ENCODE assay signal across 22 cellular contexts in genomic region chr19:46972301-46972700, GRCh38. TPM values are rescaled to one million over a fixed set of nuclear protein-coding genes. Genes with fewer than 3 reads are reported as not detected.
A peak's percentile ranks its signal among the peaks of the same experiment; 100 is the strongest.
DNase-seq lines count a peak whose midpoint lies in the region; ATAC-seq and TF ChIP-seq lines count a peak whose summit lies in the region.
"Had no signal": no experiment of that assay in that cellular context is flagged by ENCODE, and none has a peak within 500 bp of the region (broad histone marks: within the 10 kb centered on the region; RNA-seq: fewer than 3 reads in every experiment).

No MANE protein-coding gene starts in this region.

- H3K36me3 ChIP-seq in IMR-90 (ENCODE audit: control insufficient read depth, insufficient read depth, low read length) = peaks cover 6% of the 10 kb centered on the region; the same call in 1 of the 2 replicates
- no peaks in the 10 kb centered on the region for H3K36me3 ChIP-seq in psoas muscle (ENCODE audit: insufficient read depth in 1 of 2, low read depth in 1 of 2)
- peaks cover 11% of the 10 kb centered on the region for H3K36me3 ChIP-seq in lower lobe of right lung

- no peak overlapping the region for H2AK9ac ChIP-seq in IMR-90 (replicated peaks; ENCODE audit: low read depth, low read length, poor library complexity)

- in situ Hi-C loops in IMR-90 (cut with MboI; ENCODE audit: low sequenced_read_pairs) = no loop called here

- H2BK20ac ChIP-seq in IMR-90 (ENCODE audit: low read depth, low read length) = 0 out of 2 replicates have a peak overlapping the region, but pooled peaks have one; percentile 49

- no peak overlapping the region for H4K91ac ChIP-seq in IMR-90 (ENCODE audit: insufficient read depth, low read depth, low read length)

- no peak for TF ChIP-seq CTCF in IMR-90 (conservative IDR thresholded peaks at IDR 0.05; ENCODE audit: low read depth, low read length)
- no peak for TF ChIP-seq CTCF in fibroblast of mammary gland (conservative IDR thresholded peaks at IDR 0.05; ENCODE audit: control insufficient read depth, insufficient read depth, low read depth, low read length)
- no peak for TF ChIP-seq CTCF in psoas muscle (IDR thresholded peaks at IDR 0.05)
- no peak for TF ChIP-seq CTCF in lower lobe of right lung (IDR thresholded peaks at IDR 0.05)

- no peak overlapping the region for H3K9ac ChIP-seq in IMR-90 (ENCODE audit: low read depth, low read length)

- H3K4me3 ChIP-seq in IMR-90 (ENCODE audit: insufficient read depth, low read depth, low read length) (no peak overlapping the region), fibroblast of mammary gland (ENCODE audit: control insufficient read depth, low read depth, low read length) (no peak overlapping the region), psoas muscle (no peak overlapping the region), lower lobe of right lung (no peak overlapping the region)

- no peak overlapping the region for H3K18ac ChIP-seq in IMR-90 (ENCODE audit: low read depth, low read length)

- no peak overlapping the region for H3K27ac ChIP-seq in IMR-90 (ENCODE audit: insufficient read depth, low read length)
- H3K27ac ChIP-seq in psoas muscle = peak overlapping the region; percentile 91
- H3K27ac ChIP-seq in lower lobe of right lung = no peak overlapping the region
- H3K27ac ChIP-seq: foreskin keratinocyte had no signal

- no peak overlapping the region for H3K14ac ChIP-seq in IMR-90 (replicated peaks; ENCODE audit: low read depth, low read length)

- POLR2A ChIA-PET in IMR-90 (lab: Charles Lee; ENCODE audit: unreplicated experiment) = interaction anchor here (0.6 kb wide), 1 partner anchor 1515 kb away, joined by 3 read pairs; no protein-coding TSS in a partner anchor

- no peak for TF ChIP-seq POLR2A in IMR-90 (IDR thresholded peaks at IDR 0.05; ENCODE audit: low read depth, low read length)

- no peak overlapping the region for H2BK15ac ChIP-seq in IMR-90 (ENCODE audit: low read depth, low read length)

- H3K9me3 ChIP-seq in IMR-90 (ENCODE audit: control insufficient read depth, insufficient read depth, low read length) (no peaks in the 10 kb centered on the region), psoas muscle (no peaks in the 10 kb centered on the region), lower lobe of right lung (no peaks in the 10 kb centered on the region)

- no peaks in the 10 kb centered on the region for H3K9me3 Mint-ChIP-seq in natural killer cell treated with Interleukin-12 subunit alpha and Interleukin-12 subunit beta and Interleukin-15 and Interleukin-18, amount 100 ng/mL, for 72 hours
- H3K9me3 Mint-ChIP-seq: activated T-cell treated with anti-CD3 and anti-CD28 coated beads, Interleukin-2, amount 50 U/mL, for 24 hours; CD8-positive, alpha-beta memory T cell; type B pancreatic cell had no signal

- no peak for TF ChIP-seq RAD21 in IMR-90 (IDR thresholded peaks at IDR 0.05; ENCODE audit: low read length)

- DNase-seq in AG08395 (ENCODE audit: low spot score) (peak; percentile 61), IMR-90 (no peak), fibroblast of mammary gland (ENCODE audit: low read depth) (peak; percentile 41), psoas muscle (peak; percentile 52 to 68), lower lobe of right lung (no peak)
- no peak for DNase-seq in activated CD4-positive, CD25-positive, alpha-beta regulatory T cell treated with anti-CD3 and anti-CD28 coated beads, Interleukin-2, amount 50 U/mL, for 72 hours
- no peak for DNase-seq in natural killer cell treated with Interleukin-12 subunit alpha and Interleukin-12 subunit beta and Interleukin-15 and Interleukin-18, amount 100 ng/mL, for 72 hours (ENCODE audit: low spot score)
- DNase-seq: activated CD4-positive, alpha-beta T cell treated with anti-CD3 and anti-CD28 coated beads, Interleukin-2, amount 50 U/mL, for 4 hours; activated naive CD4-positive, alpha-beta T cell treated with anti-CD3 and anti-CD28 coated beads, Interleukin-2, amount 50 U/mL, for 16 hours; activated T-cell treated with anti-CD3 and anti-CD28 coated beads, Interleukin-2, amount 50 U/mL, for 24 hours; brain microvascular endothelial cell; CD8-positive, alpha-beta memory T cell; DND-41; effector CD4-positive, alpha-beta T cell; foreskin keratinocyte; Karpas-422; NCI-H2171; stimulated activated naive CD4-positive, alpha-beta T cell had no signal

- intact Hi-C loops in IMR-90 (cut with micrococcal nuclease) (no loop called here), psoas muscle (cut with DNase I) (no loop called here), lower lobe of right lung (cut with DNase I) (no loop called here)

- H3K4me1 Mint-ChIP-seq in natural killer cell treated with Interleukin-12 subunit alpha and Interleukin-12 subunit beta and Interleukin-15 and Interleukin-18, amount 100 ng/mL, for 72 hours (ENCODE audit: low read depth in 2 of 2) = peaks cover 32 to 38% of the 10 kb centered on the region in 2 donors

- H3K56ac ChIP-seq in IMR-90 (ENCODE audit: extremely low read depth, insufficient read depth, low read length) = no peak overlapping the region

- 0 out of 2 replicates have a peak overlapping the region, but pooled peaks have one; percentile 60 for H3K4ac ChIP-seq in IMR-90 (ENCODE audit: low read depth, low read length)

- no CpG with 5 or more reads among the region's 8 CpGs for WGBS in IMR-90 (ENCODE audit: extremely low coverage in 2 of 2, insufficient read length in 1 of 2), 2 experiments
- 52 to 71% (median 58%) methylated on average over 8 of the region's 8 CpGs for WGBS in psoas muscle, 3 donors

- H4K5ac ChIP-seq in IMR-90 (ENCODE audit: low read depth, low read length) = no peak overlapping the region

- no peak overlapping the region for H2AFZ ChIP-seq in IMR-90 (replicated peaks; ENCODE audit: low read length, poor library complexity)

- CTCF ChIA-PET in IMR-90 (lab: Yijun Ruan, JAX) = no interaction called here

- no peak overlapping the region; a peak in 1 of 4 replicates for H4K8ac ChIP-seq in IMR-90 (ENCODE audit: low read depth in 2 of 2, low read length in 2 of 2)

- H3K36me3 Mint-ChIP-seq in natural killer cell treated with Interleukin-12 subunit alpha and Interleukin-12 subunit beta and Interleukin-15 and Interleukin-18, amount 100 ng/mL, for 72 hours = no peaks in the 10 kb centered on the region

- BruUV-seq in IMR-90 (replicated peaks; lab: Mats Ljungman, UMichigan) = no TSS peak

- peaks cover 24% of the 10 kb centered on the region for H4K20me1 ChIP-seq in IMR-90 (ENCODE audit: insufficient read depth, low read length)

- no peaks in the 10 kb centered on the region for H3K27me3 Mint-ChIP-seq in natural killer cell treated with Interleukin-12 subunit alpha and Interleukin-12 subunit beta and Interleukin-15 and Interleukin-18, amount 100 ng/mL, for 72 hours
- H3K27me3 Mint-ChIP-seq: activated T-cell treated with anti-CD3 and anti-CD28 coated beads, Interleukin-2, amount 50 U/mL, for 24 hours; CD8-positive, alpha-beta memory T cell; type B pancreatic cell had no signal

- peak overlapping the region; percentile 62; the same call in 1 of the 2 replicates for H2BK120ac ChIP-seq in IMR-90 (ENCODE audit: low read depth, low read length)

- H3K23ac ChIP-seq in IMR-90 (ENCODE audit: low read depth, low read length) = no peak overlapping the region; the same call in 1 of the 2 replicates

- H3K27me3 ChIP-seq in IMR-90 (ENCODE audit: control insufficient read depth, insufficient read depth, low read length) (no peaks in the 10 kb centered on the region), psoas muscle (ENCODE audit: insufficient read depth in 3 of 3, low read length in 2 of 3) (no peaks in the 10 kb centered on the region), lower lobe of right lung (ENCODE audit: low read depth) (no peaks in the 10 kb centered on the region)
- H3K27me3 ChIP-seq: brain microvascular endothelial cell, foreskin keratinocyte had no signal

- H2BK5ac ChIP-seq in IMR-90 (ENCODE audit: low read depth, low read length, poor library complexity, severe bottlenecking) = no peak overlapping the region

- H3K27ac Mint-ChIP-seq in natural killer cell treated with Interleukin-12 subunit alpha and Interleukin-12 subunit beta and Interleukin-15 and Interleukin-18, amount 100 ng/mL, for 72 hours = no peak overlapping the region
- H3K27ac Mint-ChIP-seq: activated T-cell treated with anti-CD3 and anti-CD28 coated beads, Interleukin-2, amount 50 U/mL, for 24 hours; CD8-positive, alpha-beta memory T cell; type B pancreatic cell had no signal

- peaks cover 27 to 79% of the 10 kb centered on the region in 2 experiments for H3K79me1 ChIP-seq in IMR-90 (ENCODE audit: low read depth in 1 of 2, low read length in 2 of 2)

- H3K4me3 Mint-ChIP-seq in natural killer cell treated with Interleukin-12 subunit alpha and Interleukin-12 subunit beta and Interleukin-15 and Interleukin-18, amount 100 ng/mL, for 72 hours = no peak overlapping the region
- H3K4me3 Mint-ChIP-seq: activated T-cell treated with anti-CD3 and anti-CD28 coated beads, Interleukin-2, amount 50 U/mL, for 24 hours; type B pancreatic cell had no signal

- H3K4me1 ChIP-seq in IMR-90 (ENCODE audit: control insufficient read depth, insufficient read depth, low read length) (peaks cover 27% of the 10 kb centered on the region), psoas muscle (peaks cover 78% of the 10 kb centered on the region), lower lobe of right lung (peaks cover 37% of the 10 kb centered on the region)

- dilution Hi-C loops in IMR-90 (cut with HindIII; ENCODE audit: low sequenced_read_pairs, unreplicated experiment) = no loop called here

- H3K9me1 ChIP-seq in IMR-90 (ENCODE audit: insufficient read depth, low read length) = peaks cover 34% of the 10 kb centered on the region

- H2AK5ac ChIP-seq in IMR-90 (ENCODE audit: low read depth, low read length) = peak overlapping the region; percentile 1; the same call in 1 of the 2 replicates

- no peak overlapping the region for H3K4me2 ChIP-seq in IMR-90 (ENCODE audit: low read depth, low read length)

- no peak for ATAC-seq in IMR-90 (ENCODE audit: low read depth)
- ATAC-seq in psoas muscle = peak in 2 of 4 donors; percentile 14 to 28
- ATAC-seq in lower lobe of right lung = no peak
- no peak for ATAC-seq in GM19397 (IDR thresholded peaks at IDR 0.05; ENCODE audit: unreplicated experiment)
- no peak for ATAC-seq in natural killer cell treated with Interleukin-12 subunit alpha and Interleukin-12 subunit beta and Interleukin-15 and Interleukin-18, amount 100 ng/mL, for 72 hours
- ATAC-seq: foreskin keratinocyte, HCT116 had no signal

TF ChIP-seq in IMR-90, 13 proteins besides CTCF, POLR2A, EP300 and RAD21 (continues in another document):
- no peak for TF ChIP-seq FOS (IDR thresholded peaks at IDR 0.05; ENCODE audit: low read depth, low read length)

RNA-seq across cellular contexts. Expression of gene NPAS1, which starts 47.3 kb away (rescaled TPM):
- total RNA-seq in IMR-90 (2012; rRNA removed) (0.36 and 0.56 TPM in 2 replicates), psoas muscle (under 1 TPM in 2 of 4 donors, not detected in 2; 0.18 to 0.23 TPM), lower lobe of right lung (1.8 TPM)
- polyA plus RNA-seq in IMR-90 (2012; rRNA removed) (5.7 and 7.4 TPM in 2 replicates), psoas muscle (under 1 TPM in 2 of 3 donors, not detected in 1; 0.04 to 0.18 TPM)
- polyA plus RNA-seq in IMR-90 (2012; cell fraction: cytosol; rRNA removed) = 6.7 and 7.2 TPM in 2 replicates
- 6.1 and 23.6 TPM in 2 replicates for polyA plus RNA-seq in IMR-90 (2012; cell fraction: nucleus; rRNA removed; ENCODE audit: low replicate concordance)
- total RNA-seq in natural killer cell treated with Interleukin-12 subunit alpha and Interleukin-12 subunit beta and Interleukin-15 and Interleukin-18, amount 100 ng/mL, for 72 hours = not detected
- total RNA-seq: HT-29 had no signal
- polyA plus RNA-seq: CD8-positive, alpha-beta memory T cell had no signal

Comparison
In these comparisons a context has a peak if more than half of its experiments do, and no peak if none do; other contexts are left out.
1. DNase-seq: peak in AG08395 (single experiment), fibroblast of mammary gland (single experiment) and psoas muscle (2 of 2); none in IMR-90 (single experiment), activated CD4-positive, CD25-positive, alpha-beta regulatory T cell treated with anti-CD3 and anti-CD28 coated beads, Interleukin-2, amount 50 U/mL, for 72 hours (single experiment), lower lobe of right lung (single experiment) and natural killer cell treated with Interleukin-12 subunit alpha and Interleukin-12 subunit beta and Interleukin-15 and Interleukin-18, amount 100 ng/mL, for 72 hours (single experiment).